27 cellular contexts compared by ENCODE assay signal in the genomic region with DNA sequence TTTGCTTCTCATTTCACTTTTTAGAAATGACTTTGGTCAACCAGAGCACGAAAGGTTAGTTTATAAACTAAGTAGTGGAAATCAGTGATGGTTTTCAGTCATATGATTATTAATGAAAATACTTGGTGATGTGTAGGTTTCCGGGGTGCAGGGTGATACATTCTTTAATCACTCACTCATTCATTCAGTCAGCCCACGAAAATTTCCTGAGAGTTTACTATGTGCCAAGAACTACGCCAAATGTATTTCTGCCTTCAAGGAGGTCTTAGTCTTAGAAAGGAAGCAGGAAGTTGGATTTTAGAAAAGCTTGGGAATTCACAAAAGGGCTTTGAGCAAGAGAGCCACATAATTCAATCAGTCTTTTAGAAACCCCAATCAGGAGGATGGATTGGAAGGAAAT.
"Had no signal": no experiment of that assay in that cellular context is flagged by ENCODE, and none has a peak within 500 bp of the region (broad histone marks: within the 10 kb centered on the region; RNA-seq: fewer than 3 reads in every experiment).

No MANE protein-coding gene starts in this region.

- FAIRE-seq: endothelial cell of umbilical vein, keratinocyte had no signal

- H3K27ac Mint-ChIP-seq: endodermal cell; naive B cell; nephron progenitor cell; stimulated activated memory B cell treated with anti-CD40 and anti-IgM and Interleukin-4, amounts not matched to agents 10 μg/mL and 1 μg/mL and 100 μg/mL, for 72 hours; stimulated activated naive CD8-positive, alpha-beta T cell treated with anti-CD3 and anti-CD28 coated beads, Interleukin-15, Interleukin-2, amounts not matched to agents 100 ng/mL and 50 ng/mL, for 24 hours had no signal

- H3K27ac ChIP-seq: coronary artery, heart left ventricle, psoas muscle, right lobe of liver, spleen, tibial artery, upper lobe of right lung, vagina had no signal

- H3K27me3 ChIP-seq: tibial artery, upper lobe of right lung, vagina had no signal

- H3K36me3 ChIP-seq: heart left ventricle, right lobe of liver, spleen, tibial artery, upper lobe of right lung, vagina had no signal

- H3K27me3 Mint-ChIP-seq: stimulated activated memory B cell treated with anti-CD40 and anti-IgM and Interleukin-4, amounts not matched to agents 10 μg/mL and 1 μg/mL and 100 μg/mL, for 72 hours had no signal

- ATAC-seq: heart left ventricle; left cardiac atrium; left ventricle myocardium superior; psoas muscle; right lobe of liver; stimulated activated memory B cell treated with anti-CD40 and anti-IgM and Interleukin-4, amounts not matched to agents 10 μg/mL and 1 μg/mL and 100 μg/mL, for 72 hours; upper lobe of right lung had no signal

- H3K4me3 Mint-ChIP-seq: endodermal cell; naive B cell; nephron progenitor cell; stimulated activated memory B cell treated with anti-CD40 and anti-IgM and Interleukin-4, amounts not matched to agents 10 μg/mL and 1 μg/mL and 100 μg/mL, for 72 hours; stimulated activated naive CD8-positive, alpha-beta T cell treated with anti-CD3 and anti-CD28 coated beads, Interleukin-15, Interleukin-2, amounts not matched to agents 100 ng/mL and 50 ng/mL, for 24 hours had no signal

- H3K9me3 Mint-ChIP-seq: endodermal cell; naive B cell; nephron progenitor cell; stimulated activated memory B cell treated with anti-CD40 and anti-IgM and Interleukin-4, amounts not matched to agents 10 μg/mL and 1 μg/mL and 100 μg/mL, for 72 hours; stimulated activated naive CD8-positive, alpha-beta T cell treated with anti-CD3 and anti-CD28 coated beads, Interleukin-15, Interleukin-2, amounts not matched to agents 100 ng/mL and 50 ng/mL, for 24 hours had no signal

- H3K36me3 Mint-ChIP-seq: naive B cell; stimulated activated memory B cell treated with anti-CD40 and anti-IgM and Interleukin-4, amounts not matched to agents 10 μg/mL and 1 μg/mL and 100 μg/mL, for 72 hours had no signal

- H3K4me1 ChIP-seq: heart left ventricle, psoas muscle, right lobe of liver, spleen, tibial artery, upper lobe of right lung, vagina had no signal

- H3K4me3 ChIP-seq: coronary artery, heart left ventricle, lung, psoas muscle, right lobe of liver, spleen, tibial artery, upper lobe of right lung, vagina had no signal

- H3K4me1 Mint-ChIP-seq: endodermal cell; naive B cell; nephron progenitor cell; stimulated activated memory B cell treated with anti-CD40 and anti-IgM and Interleukin-4, amounts not matched to agents 10 μg/mL and 1 μg/mL and 100 μg/mL, for 72 hours had no signal

- H3K9me3 ChIP-seq: heart left ventricle, psoas muscle, right lobe of liver, spleen, tibial artery, upper lobe of right lung, vagina had no signal

- DNase-seq: effector CD4-positive, alpha-beta T cell; endodermal cell; erythroblast; foreskin melanocyte; heart left ventricle; hippocampal formation; left cardiac atrium; left ventricle myocardium superior; mesenchymal stem cell; naive B cell; nephron progenitor cell; psoas muscle; retina; right lobe of liver; spleen; stimulated activated CD4-positive, alpha-beta T cell treated with anti-CD3 and anti-CD28 coated beads, Interleukin-15, amount 100 ng/mL, for 24 hours; stimulated activated CD4-positive, alpha-beta T cell treated with anti-CD3 and anti-CD28 coated beads, Interleukin-1b, Interleukin-23, amount 100 ng/mL, for 48 hours; stimulated activated CD4-positive, alpha-beta T cell treated with anti-CD3 and anti-CD28 coated beads, Interleukin-4, amount 100 ng/mL, for 24 hours; tibial artery; upper lobe of right lung had no signal
